6 cellular contexts compared by ENCODE assay signal in the genomic region with DNA sequence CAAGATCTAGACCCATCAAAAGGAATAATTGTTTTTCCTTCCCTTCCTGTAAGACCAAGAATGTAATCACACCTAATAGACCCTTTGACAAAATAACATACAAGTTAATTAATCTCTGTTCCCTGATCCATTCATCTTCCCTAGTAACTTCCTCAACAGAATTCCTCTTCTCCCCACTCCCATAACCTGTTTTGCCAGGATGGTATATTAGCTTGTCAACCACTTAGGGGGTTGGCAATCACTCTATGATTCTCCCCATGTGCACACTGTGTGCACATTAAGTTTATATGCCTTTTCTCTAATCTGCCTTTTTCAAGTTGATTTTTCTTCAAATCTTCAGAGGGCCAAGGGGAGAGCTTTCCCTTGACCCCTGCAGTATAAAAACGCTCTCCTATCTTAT.
"Had no signal": no experiment of that assay in that cellular context is flagged by ENCODE, and none has a peak within 500 bp of the region (broad histone marks: within the 10 kb centered on the region; RNA-seq: fewer than 3 reads in every experiment).

No MANE protein-coding gene starts in this region.

- H3K4me3 ChIP-seq: GM23338 had no signal

- ATAC-seq: GM23338, HepG2 had no signal

- DNase-seq: H9, HCEC 1CT, HFFc6, KBM-7 had no signal

- H2AFZ ChIP-seq: GM23338 had no signal

- H3K4me2 ChIP-seq: GM23338 had no signal
